In genomic region chr15:74873036-74873755, GRCh38 we compare ENCODE assay signal across 8 cellular contexts. TPM values are rescaled to one million over a fixed set of nuclear protein-coding genes. Genes with fewer than 3 reads are reported as not detected.
DNase-seq lines count a peak whose midpoint lies in the region; ATAC-seq, FAIRE-seq and TF ChIP-seq lines count a peak whose summit lies in the region.

Gene SCAMP2 (minus strand): TSS chr15:74873365. CDS start chr15:74873255, 110 bp downstream.

- no peaks in the 10 kb centered on the region; the same call in 1 of the 2 replicates for H3K4me1 ChIP-seq in BE2C

- peak; percentile 87 for FAIRE-seq in GM19239 (lab: Jason Lieb, UNC)

- TF ChIP-seq CTCF in BE2C (IDR thresholded peaks at IDR 0.05; ENCODE audit: low read depth, low read length): no peak
- TF ChIP-seq CTCF in kidney epithelial cell (IDR thresholded peaks at IDR 0.05; ENCODE audit: insufficient read depth, low read length, poor library complexity, severe bottlenecking): no peak

- peak within 1 kb of the TSS; percentile 87 for H3K4me3 ChIP-seq in BE2C (ENCODE audit: low read depth, low read length)
- H3K4me3 ChIP-seq in kidney epithelial cell (ENCODE audit: low read depth, low read length): peak within 1 kb of the TSS; percentile 88

- ATAC-seq in HG03442 (IDR thresholded peaks at IDR 0.05; ENCODE audit: unreplicated experiment): peak; percentile 75

- H3K9me3 ChIP-seq in BE2C: no peaks in the 10 kb centered on the region

- peak; percentile 96 for DNase-seq in BE2C
- peak; percentile 86 for DNase-seq in GM19239 (ENCODE audit: insufficient read length, low spot score)
- peak; percentile 70 for DNase-seq in NCI-H510A treated with DMSO at 0.1 percent for 48 hours (lab: John Stamatoyannopoulos, UW)
- DNase-seq in activated CD4-positive, alpha-beta T cell treated with anti-CD3 and anti-CD28 coated beads for 24 hours (ENCODE audit: low read depth in 2 of 2): peak; percentile 78 to 82
- peak; percentile 98 for DNase-seq in cerebellum (ENCODE audit: low spot score)
- DNase-seq in kidney epithelial cell (ENCODE audit: low read depth): peak; percentile 82
- peak; percentile 94 for DNase-seq in stimulated activated CD4-positive, alpha-beta T cell treated with anti-CD3 and anti-CD28 coated beads, Interleukin-15, amount 100 ng/mL, for 24 hours

- H3K36me3 ChIP-seq in BE2C: peaks cover 11% of the 10 kb centered on the region
- H3K36me3 ChIP-seq in kidney epithelial cell (ENCODE audit: control insufficient read depth, insufficient read depth, low read length): no peaks in the 10 kb centered on the region

- no peaks in the 10 kb centered on the region for H3K27me3 ChIP-seq in BE2C
- no peaks in the 10 kb centered on the region for H3K27me3 ChIP-seq in kidney epithelial cell (ENCODE audit: control insufficient read depth, insufficient read depth, low read length)

RNA-seq across cellular contexts. Expression of gene SCAMP2, which starts in this region (rescaled TPM):
- 76.6 TPM for polyA plus RNA-seq in BE2C (2012; ENCODE audit: insufficient read depth, insufficient read length, low read depth)
- total RNA-seq in cerebellum (12.6 TPM), kidney epithelial cell (93.4 and 107 TPM in 2 replicates)

Comparison
In these comparisons a context has a peak if more than half of its experiments do, and no peak if none do; other contexts are left out.
1. Peak in every context shown above with its lines: DNase-seq, ATAC-seq and H3K4me3 ChIP-seq.